In genomic region chr6:11044712-11045167, GRCh38 we compare ENCODE assay signal across 8 cellular contexts.
DNase-seq lines count a peak whose midpoint lies in the region; ATAC-seq and TF ChIP-seq lines count a peak whose summit lies in the region.

No MANE protein-coding gene starts in this region.

- ATAC-seq in GM19035 (IDR thresholded peaks at IDR 0.05; ENCODE audit: unreplicated experiment) = no peak
- no peak for ATAC-seq in HG02571 (IDR thresholded peaks at IDR 0.05; ENCODE audit: unreplicated experiment)

- peaks cover 8% of the 10 kb centered on the region for H3K4me1 Mint-ChIP-seq in nephron

- peak overlapping the region in 1 of 3 experiments; percentile 64 for H3K27ac Mint-ChIP-seq in nephron

- H3K9me3 ChIP-seq in HUES6 (ENCODE audit: control insufficient read depth, insufficient read depth, low read depth, low read length) = no peaks in the 10 kb centered on the region

- no peaks in the 10 kb centered on the region for H3K36me3 ChIP-seq in HUES6 (ENCODE audit: control insufficient read depth, insufficient read depth, low read length)

- H3K27me3 Mint-ChIP-seq in nephron (ENCODE audit: low read depth) = peaks cover 55% of the 10 kb centered on the region

- no peaks in the 10 kb centered on the region for H3K4me1 ChIP-seq in HUES6 (ENCODE audit: control insufficient read depth, insufficient read depth, low read length)

- H3K27me3 ChIP-seq in HUES6 (ENCODE audit: control insufficient read depth, insufficient read depth, low read length) = peaks cover 46% of the 10 kb centered on the region

- peak overlapping the region; percentile 38 for H3K9ac ChIP-seq in HUES6 (ENCODE audit: low read length)

- H3K4me3 ChIP-seq in AG09309 (ENCODE audit: control insufficient read depth, low read depth, low read length) = peak overlapping the region; percentile 35
- peak overlapping the region; percentile 78 for H3K4me3 ChIP-seq in HUES6 (ENCODE audit: low read depth, low read length)
- H3K4me3 ChIP-seq in cardiac fibroblast (replicated peaks in 1 of 2; ENCODE audit: low read depth in 2 of 2, low read length in 2 of 2) = peak overlapping the region; percentile 45 to 50

- DNase-seq in AG09309 (ENCODE audit: low read depth) (no peak), cardiac fibroblast (ENCODE audit: low read depth in 2 of 2) (no peak), NCI-H146 (lab: John Stamatoyannopoulos, UW) (no peak)
- DNase-seq in central memory CD4-positive, alpha-beta T cell = no peak

- no peak overlapping the region for H3K27ac ChIP-seq in HUES6 (ENCODE audit: low read depth, low read length)

- H3K9me3 Mint-ChIP-seq in nephron = no peaks in the 10 kb centered on the region

- no peak for TF ChIP-seq CTCF in AG09309 (IDR thresholded peaks at IDR 0.05; ENCODE audit: control insufficient read depth, insufficient read depth, low read depth, low read length, missing control alignments)
- TF ChIP-seq CTCF in cardiac fibroblast (IDR thresholded peaks at IDR 0.05; ENCODE audit: low read depth, low read length) = no peak
- peak in 1 of 3 experiments; percentile 3 for TF ChIP-seq CTCF in nephron (IDR thresholded peaks at IDR 0.05; ENCODE audit: unreplicated experiment in 3 of 3)

- peak overlapping the region; percentile 88 to 91 (median 90) for H3K4me3 Mint-ChIP-seq in nephron

- H3K36me3 Mint-ChIP-seq in nephron (ENCODE audit: low read depth) = no peaks in the 10 kb centered on the region
